25 cellular contexts compared by ENCODE assay signal in genomic region chr6:98212468-98212867, GRCh38.
DNase-seq lines count a peak whose midpoint lies in the region; ATAC-seq, FAIRE-seq and TF ChIP-seq lines count a peak whose summit lies in the region.
"Had no signal": no experiment of that assay in that cellular context is flagged by ENCODE, and none has a peak within 500 bp of the region (broad histone marks: within the 10 kb centered on the region; RNA-seq: fewer than 3 reads in every experiment).

No MANE protein-coding gene starts in this region.

- WGBS in HepG2 (ENCODE audit: low lambda C conversion rate): 6% methylated on average over 2 of the region's 2 CpGs
- 21% methylated on average over 2 of the region's 2 CpGs for WGBS in right lobe of liver (ENCODE audit: insufficient coverage, low coverage, low lambda C conversion rate, missing lambda C conversion rate)

- no TSS peak for BruUV-seq in HepG2 (replicated peaks; lab: Mats Ljungman, UMichigan)

- intact Hi-C loops in HepG2 (cut with micrococcal nuclease; ENCODE audit: unreplicated experiment) (no loop called here), right lobe of liver (cut with DNase I) (no loop called here), posterior cingulate gyrus (cut with DNase I) (no loop called here)

- no peak for TF ChIP-seq EP300 in HepG2 (IDR thresholded peaks at IDR 0.05; ENCODE audit: low read depth in 2 of 2, low read length in 2 of 2)
- TF ChIP-seq EP300 in HepG2 (CRISPR knock-in tag; IDR thresholded peaks at IDR 0.05; ENCODE audit: borderline replicate concordance): no peak

- no peaks in the 10 kb centered on the region for H3K4me1 ChIP-seq in HepG2 (ENCODE audit: insufficient read depth, low read length)
- no peaks in the 10 kb centered on the region for H3K4me1 ChIP-seq in right lobe of liver
- H3K4me1 ChIP-seq: BE2C, BLaER1 had no signal

- H3K79me2 ChIP-seq in HepG2 (ENCODE audit: insufficient read depth, low read length): no peaks in the 10 kb centered on the region

- H3K27me3 ChIP-seq in HepG2 (ENCODE audit: control insufficient read depth in 1 of 2, insufficient read depth in 2 of 2, low read length in 2 of 2) (no peaks in the 10 kb centered on the region), right lobe of liver (no peaks in the 10 kb centered on the region)
- H3K27me3 ChIP-seq: BE2C, BLaER1 had no signal

- TF ChIP-seq POLR2A in HepG2 (IDR thresholded peaks at IDR 0.05; ENCODE audit: insufficient read depth in 1 of 2, low read depth in 2 of 2, low read length in 2 of 2) (no peak), right lobe of liver (IDR thresholded peaks at IDR 0.05) (no peak)

- TF ChIP-seq CTCF in HepG2 (CRISPR knock-in tag; IDR thresholded peaks at IDR 0.05) (no peak), right lobe of liver (IDR thresholded peaks at IDR 0.05) (no peak)

- H3K4me2 ChIP-seq in HepG2 (ENCODE audit: low read depth, low read length): no peak overlapping the region
- H3K4me2 ChIP-seq: BLaER1 had no signal

- CTCF ChIA-PET in HepG2 (lab: Yijun Ruan, JAX; ENCODE audit: low intra/inter-chr PET ratio, low total read pairs): no interaction called here

- POLR2A ChIA-PET in HepG2 (lab: Yijun Ruan, JAX): no interaction called here

- H3K9me3 ChIP-seq in HepG2 (ENCODE audit: low read length) (no peaks in the 10 kb centered on the region), right lobe of liver (no peaks in the 10 kb centered on the region), T-helper 17 cell (ENCODE audit: control insufficient read depth, low read length, poor library complexity, severe bottlenecking) (no peaks in the 10 kb centered on the region)
- H3K9me3 ChIP-seq: BE2C, BLaER1 had no signal

- no peak overlapping the region for H3K4me3 ChIP-seq in HepG2 (replicated peaks in 1 of 3; ENCODE audit: insufficient read depth in 1 of 3, low read depth in 2 of 3, low read length in 3 of 3)
- H3K4me3 ChIP-seq in right lobe of liver: no peak overlapping the region
- H3K4me3 ChIP-seq: BLaER1, GM12878 had no signal

- in situ Hi-C loops in HepG2 (cut with HindIII; ENCODE audit: extremely low pct_ligation_motif_present, low pct_unique_long_range_greater_than_20kb): no loop called here

- no peaks in the 10 kb centered on the region for H3K36me3 Mint-ChIP-seq in T-helper 17 cell (ENCODE audit: low read depth)
- H3K36me3 Mint-ChIP-seq: CD14-positive monocyte; CD4-positive, alpha-beta memory T cell; CD4-positive, CD25-positive, alpha-beta regulatory T cell; CD8-positive, alpha-beta memory T cell had no signal

- no peaks in the 10 kb centered on the region for H4K20me1 ChIP-seq in HepG2 (ENCODE audit: insufficient read depth, low read length)
- H4K20me1 ChIP-seq: BLaER1 had no signal

- H3K4me1 Mint-ChIP-seq in T-helper 17 cell: no peaks in the 10 kb centered on the region
- H3K4me1 Mint-ChIP-seq: CD14-positive monocyte; CD4-positive, alpha-beta memory T cell; CD4-positive, CD25-positive, alpha-beta regulatory T cell; CD8-positive, alpha-beta memory T cell had no signal

- no peak overlapping the region for H2AFZ ChIP-seq in HepG2 (ENCODE audit: low read length)

- H3K4me3 Mint-ChIP-seq in T-helper 17 cell: no peak overlapping the region
- H3K4me3 Mint-ChIP-seq: CD14-positive monocyte; CD4-positive, alpha-beta memory T cell; CD4-positive, CD25-positive, alpha-beta regulatory T cell; CD8-positive, alpha-beta memory T cell had no signal

- TF ChIP-seq RAD21 in HepG2 (CRISPR knock-in tag; IDR thresholded peaks at IDR 0.05): no peak

- DNase-seq in HepG2 (ENCODE audit: low spot score): no peak
- no peak for DNase-seq in right lobe of liver
- DNase-seq in posterior cingulate gyrus: no peak
- no peak for DNase-seq in T-helper 17 cell
- DNase-seq: ACHN; BE2C; C1 segment of cervical spinal cord; CD4-positive, alpha-beta memory T cell; CD4-positive, CD25-positive, alpha-beta regulatory T cell; CD8-positive, alpha-beta memory T cell; COR-L47; DMS 273 treated with DMSO at 0.1 percent for 48 hours; DMS153; DMS53; DMS79; DND-41; EL; GDM1 had no signal

- H3K27ac ChIP-seq in HepG2 (ENCODE audit: extremely low read length, insufficient read depth, low read length): no peak overlapping the region
- no peak overlapping the region for H3K27ac ChIP-seq in right lobe of liver
- H3K27ac ChIP-seq: 22Rv1, BLaER1 had no signal

- H3K27me3 Mint-ChIP-seq in T-helper 17 cell: no peaks in the 10 kb centered on the region
- H3K27me3 Mint-ChIP-seq: CD4-positive, alpha-beta memory T cell; CD4-positive, CD25-positive, alpha-beta regulatory T cell; CD8-positive, alpha-beta memory T cell had no signal

- H3K9ac ChIP-seq in HepG2 (ENCODE audit: insufficient read depth, low read depth, low read length): no peak overlapping the region
- H3K9ac ChIP-seq: BLaER1 had no signal

- ATAC-seq in HepG2 (no peak), right lobe of liver (no peak), T-helper 17 cell (no peak)
- ATAC-seq: GM12878 had no signal

- FAIRE-seq in HepG2 (lab: Jason Lieb, UNC): no peak
- peak; percentile 36 for FAIRE-seq in colon (lab: Jason Lieb, UNC)
- FAIRE-seq: GM12878, GM12892, GM18507 had no signal

- no peaks in the 10 kb centered on the region for H3K36me3 ChIP-seq in HepG2 (replicated peaks in 1 of 2; ENCODE audit: control insufficient read depth in 1 of 2, insufficient read depth in 2 of 2, low read length in 2 of 2)
- no peaks in the 10 kb centered on the region for H3K36me3 ChIP-seq in right lobe of liver
- H3K36me3 ChIP-seq: BE2C, BLaER1 had no signal

- H3K27ac Mint-ChIP-seq in T-helper 17 cell: no peak overlapping the region
- H3K27ac Mint-ChIP-seq: CD14-positive monocyte; CD4-positive, alpha-beta memory T cell; CD4-positive, CD25-positive, alpha-beta regulatory T cell; CD8-positive, alpha-beta memory T cell had no signal

TF ChIP-seq in HepG2, 621 proteins besides CTCF, POLR2A, EP300 and RAD21:
- TF ChIP-seq ATF7 (IDR thresholded peaks at IDR 0.05) (peak; percentile 67), ATF7 (CRISPR knock-in tag; IDR thresholded peaks at IDR 0.05) (no peak), ZNF232 (CRISPR knock-in tag; IDR thresholded peaks at IDR 0.05; ENCODE audit: borderline replicate concordance) (no peak)
TF ChIP-seq in HepG2: peak in this region for 1.
